ENCODE assay signal across 1 cellular context in the genomic region with DNA sequence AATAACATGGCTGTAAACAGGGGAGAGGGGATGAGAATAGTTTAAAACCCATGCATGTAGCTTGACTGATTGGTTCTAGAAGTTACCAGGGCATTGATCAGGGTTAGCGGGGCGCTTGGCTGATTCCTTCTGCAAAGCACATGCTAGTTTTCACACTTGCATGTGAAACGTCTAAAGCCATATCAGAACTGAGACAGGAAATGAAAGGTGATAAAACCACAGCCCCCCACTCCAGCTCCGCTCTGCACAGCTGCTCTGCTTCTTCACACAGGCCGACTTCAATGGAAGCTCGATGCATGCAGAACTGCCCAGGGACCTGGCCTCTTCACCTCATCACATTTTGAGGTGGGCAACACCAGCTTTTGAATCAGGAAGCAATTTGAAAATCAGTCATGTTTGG.
TF ChIP-seq lines count a peak whose summit lies in the region.

No MANE protein-coding gene starts in this region.

TF ChIP-seq in GM12878, 131 proteins besides CTCF, POLR2A, EP300 and RAD21 (continued from another document):
- no peak for TF ChIP-seq SUZ12 (IDR thresholded peaks at IDR 0.05; ENCODE audit: unreplicated experiment)
- TF ChIP-seq NR2F1 (conservative IDR thresholded peaks at IDR 0.05), result peak; percentile 29
- TF ChIP-seq FOS (IDR thresholded peaks at IDR 0.05; ENCODE audit: borderline replicate concordance, extremely low read depth, insufficient read length), result no peak
- peak; percentile 90 for TF ChIP-seq TCF12 (IDR thresholded peaks at IDR 0.05; ENCODE audit: low read depth, low read length)
- peak; percentile 15; the same call in 1 of the 2 replicates for TF ChIP-seq IKZF1 (conservative IDR thresholded peaks at IDR 0.05)
- TF ChIP-seq TCF3 (IDR thresholded peaks at IDR 0.05; ENCODE audit: borderline replicate concordance, insufficient read depth, low read depth, low read length), result peak; percentile 85
- TF ChIP-seq PAX5 (IDR thresholded peaks at IDR 0.05; ENCODE audit: borderline replicate concordance, low read depth, low read length), result peak; percentile 84; the same call in 1 of the 2 replicates
TF ChIP-seq in GM12878: peak in this region for 14.
